2 cellular contexts compared by ENCODE assay signal in the genomic region with DNA sequence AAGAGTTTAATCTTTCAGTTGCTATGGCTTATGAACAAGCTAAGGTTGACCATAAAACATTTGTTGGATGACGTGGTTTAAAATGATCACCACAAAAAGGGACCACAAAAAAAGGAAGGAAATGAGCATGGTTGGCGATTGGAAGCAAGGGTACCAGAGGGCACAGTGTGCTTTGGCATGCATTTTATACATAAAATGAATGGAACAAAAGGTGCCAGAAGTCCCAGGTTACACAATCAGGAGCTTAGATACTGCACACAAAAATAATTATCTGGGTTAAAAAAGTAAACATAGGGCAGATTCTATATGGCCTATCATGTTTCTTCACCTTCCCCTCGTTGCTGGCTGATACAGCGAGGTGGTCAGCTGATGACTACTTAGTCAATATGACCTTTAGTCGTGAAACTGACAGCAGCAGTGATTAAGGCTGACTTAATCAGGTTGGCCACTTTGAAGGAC.
TF ChIP-seq lines count a peak whose summit lies in the region.

No MANE protein-coding gene starts in this region.

TF ChIP-seq in liver, 16 proteins besides CTCF, POLR2A, EP300 and RAD21 (continued from another document):
- TF ChIP-seq, protein P1, sequence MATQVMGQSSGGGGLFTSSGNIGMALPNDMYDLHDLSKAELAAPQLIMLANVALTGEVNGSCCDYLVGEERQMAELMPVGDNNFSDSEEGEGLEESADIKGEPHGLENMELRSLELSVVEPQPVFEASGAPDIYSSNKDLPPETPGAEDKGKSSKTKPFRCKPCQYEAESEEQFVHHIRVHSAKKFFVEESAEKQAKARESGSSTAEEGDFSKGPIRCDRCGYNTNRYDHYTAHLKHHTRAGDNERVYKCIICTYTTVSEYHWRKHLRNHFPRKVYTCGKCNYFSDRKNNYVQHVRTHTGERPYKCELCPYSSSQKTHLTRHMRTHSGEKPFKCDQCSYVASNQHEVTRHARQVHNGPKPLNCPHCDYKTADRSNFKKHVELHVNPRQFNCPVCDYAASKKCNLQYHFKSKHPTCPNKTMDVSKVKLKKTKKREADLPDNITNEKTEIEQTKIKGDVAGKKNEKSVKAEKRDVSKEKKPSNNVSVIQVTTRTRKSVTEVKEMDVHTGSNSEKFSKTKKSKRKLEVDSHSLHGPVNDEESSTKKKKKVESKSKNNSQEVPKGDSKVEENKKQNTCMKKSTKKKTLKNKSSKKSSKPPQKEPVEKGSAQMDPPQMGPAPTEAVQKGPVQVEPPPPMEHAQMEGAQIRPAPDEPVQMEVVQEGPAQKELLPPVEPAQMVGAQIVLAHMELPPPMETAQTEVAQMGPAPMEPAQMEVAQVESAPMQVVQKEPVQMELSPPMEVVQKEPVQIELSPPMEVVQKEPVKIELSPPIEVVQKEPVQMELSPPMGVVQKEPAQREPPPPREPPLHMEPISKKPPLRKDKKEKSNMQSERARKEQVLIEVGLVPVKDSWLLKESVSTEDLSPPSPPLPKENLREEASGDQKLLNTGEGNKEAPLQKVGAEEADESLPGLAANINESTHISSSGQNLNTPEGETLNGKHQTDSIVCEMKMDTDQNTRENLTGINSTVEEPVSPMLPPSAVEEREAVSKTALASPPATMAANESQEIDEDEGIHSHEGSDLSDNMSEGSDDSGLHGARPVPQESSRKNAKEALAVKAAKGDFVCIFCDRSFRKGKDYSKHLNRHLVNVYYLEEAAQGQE (IDR thresholded peaks at IDR 0.05), result no peak
- TF ChIP-seq JUND (IDR thresholded peaks at IDR 0.05) (peak; percentile 58 to 80), FOXA2 (IDR thresholded peaks at IDR 0.05) (peak; percentile 98), SP1 (IDR thresholded peaks at IDR 0.05) (peak; percentile 91), MAX (IDR thresholded peaks at IDR 0.05) (peak; percentile 52), YY1 (IDR thresholded peaks at IDR 0.05) (peak; percentile 75), FOXA1 (IDR thresholded peaks at IDR 0.05) (peak; percentile 95), ATF3 (IDR thresholded peaks at IDR 0.05) (peak; percentile 62), HNF4G (IDR thresholded peaks at IDR 0.05) (peak; percentile 74), EGR1 (IDR thresholded peaks at IDR 0.05; ENCODE audit: low read depth in 2 of 2) (no peak), TAF1 (conservative IDR thresholded peaks at IDR 0.05) (no peak)
- TF ChIP-seq, protein P2, sequence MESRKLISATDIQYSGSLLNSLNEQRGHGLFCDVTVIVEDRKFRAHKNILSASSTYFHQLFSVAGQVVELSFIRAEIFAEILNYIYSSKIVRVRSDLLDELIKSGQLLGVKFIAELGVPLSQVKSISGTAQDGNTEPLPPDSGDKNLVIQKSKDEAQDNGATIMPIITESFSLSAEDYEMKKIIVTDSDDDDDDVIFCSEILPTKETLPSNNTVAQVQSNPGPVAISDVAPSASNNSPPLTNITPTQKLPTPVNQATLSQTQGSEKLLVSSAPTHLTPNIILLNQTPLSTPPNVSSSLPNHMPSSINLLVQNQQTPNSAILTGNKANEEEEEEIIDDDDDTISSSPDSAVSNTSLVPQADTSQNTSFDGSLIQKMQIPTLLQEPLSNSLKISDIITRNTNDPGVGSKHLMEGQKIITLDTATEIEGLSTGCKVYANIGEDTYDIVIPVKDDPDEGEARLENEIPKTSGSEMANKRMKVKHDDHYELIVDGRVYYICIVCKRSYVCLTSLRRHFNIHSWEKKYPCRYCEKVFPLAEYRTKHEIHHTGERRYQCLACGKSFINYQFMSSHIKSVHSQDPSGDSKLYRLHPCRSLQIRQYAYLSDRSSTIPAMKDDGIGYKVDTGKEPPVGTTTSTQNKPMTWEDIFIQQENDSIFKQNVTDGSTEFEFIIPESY (IDR thresholded peaks at IDR 0.05), result peak; percentile 72

TF ChIP-seq in GM23338, 12 proteins besides CTCF, POLR2A, EP300 and RAD21 (continued from another document):
- TF ChIP-seq, protein P3, sequence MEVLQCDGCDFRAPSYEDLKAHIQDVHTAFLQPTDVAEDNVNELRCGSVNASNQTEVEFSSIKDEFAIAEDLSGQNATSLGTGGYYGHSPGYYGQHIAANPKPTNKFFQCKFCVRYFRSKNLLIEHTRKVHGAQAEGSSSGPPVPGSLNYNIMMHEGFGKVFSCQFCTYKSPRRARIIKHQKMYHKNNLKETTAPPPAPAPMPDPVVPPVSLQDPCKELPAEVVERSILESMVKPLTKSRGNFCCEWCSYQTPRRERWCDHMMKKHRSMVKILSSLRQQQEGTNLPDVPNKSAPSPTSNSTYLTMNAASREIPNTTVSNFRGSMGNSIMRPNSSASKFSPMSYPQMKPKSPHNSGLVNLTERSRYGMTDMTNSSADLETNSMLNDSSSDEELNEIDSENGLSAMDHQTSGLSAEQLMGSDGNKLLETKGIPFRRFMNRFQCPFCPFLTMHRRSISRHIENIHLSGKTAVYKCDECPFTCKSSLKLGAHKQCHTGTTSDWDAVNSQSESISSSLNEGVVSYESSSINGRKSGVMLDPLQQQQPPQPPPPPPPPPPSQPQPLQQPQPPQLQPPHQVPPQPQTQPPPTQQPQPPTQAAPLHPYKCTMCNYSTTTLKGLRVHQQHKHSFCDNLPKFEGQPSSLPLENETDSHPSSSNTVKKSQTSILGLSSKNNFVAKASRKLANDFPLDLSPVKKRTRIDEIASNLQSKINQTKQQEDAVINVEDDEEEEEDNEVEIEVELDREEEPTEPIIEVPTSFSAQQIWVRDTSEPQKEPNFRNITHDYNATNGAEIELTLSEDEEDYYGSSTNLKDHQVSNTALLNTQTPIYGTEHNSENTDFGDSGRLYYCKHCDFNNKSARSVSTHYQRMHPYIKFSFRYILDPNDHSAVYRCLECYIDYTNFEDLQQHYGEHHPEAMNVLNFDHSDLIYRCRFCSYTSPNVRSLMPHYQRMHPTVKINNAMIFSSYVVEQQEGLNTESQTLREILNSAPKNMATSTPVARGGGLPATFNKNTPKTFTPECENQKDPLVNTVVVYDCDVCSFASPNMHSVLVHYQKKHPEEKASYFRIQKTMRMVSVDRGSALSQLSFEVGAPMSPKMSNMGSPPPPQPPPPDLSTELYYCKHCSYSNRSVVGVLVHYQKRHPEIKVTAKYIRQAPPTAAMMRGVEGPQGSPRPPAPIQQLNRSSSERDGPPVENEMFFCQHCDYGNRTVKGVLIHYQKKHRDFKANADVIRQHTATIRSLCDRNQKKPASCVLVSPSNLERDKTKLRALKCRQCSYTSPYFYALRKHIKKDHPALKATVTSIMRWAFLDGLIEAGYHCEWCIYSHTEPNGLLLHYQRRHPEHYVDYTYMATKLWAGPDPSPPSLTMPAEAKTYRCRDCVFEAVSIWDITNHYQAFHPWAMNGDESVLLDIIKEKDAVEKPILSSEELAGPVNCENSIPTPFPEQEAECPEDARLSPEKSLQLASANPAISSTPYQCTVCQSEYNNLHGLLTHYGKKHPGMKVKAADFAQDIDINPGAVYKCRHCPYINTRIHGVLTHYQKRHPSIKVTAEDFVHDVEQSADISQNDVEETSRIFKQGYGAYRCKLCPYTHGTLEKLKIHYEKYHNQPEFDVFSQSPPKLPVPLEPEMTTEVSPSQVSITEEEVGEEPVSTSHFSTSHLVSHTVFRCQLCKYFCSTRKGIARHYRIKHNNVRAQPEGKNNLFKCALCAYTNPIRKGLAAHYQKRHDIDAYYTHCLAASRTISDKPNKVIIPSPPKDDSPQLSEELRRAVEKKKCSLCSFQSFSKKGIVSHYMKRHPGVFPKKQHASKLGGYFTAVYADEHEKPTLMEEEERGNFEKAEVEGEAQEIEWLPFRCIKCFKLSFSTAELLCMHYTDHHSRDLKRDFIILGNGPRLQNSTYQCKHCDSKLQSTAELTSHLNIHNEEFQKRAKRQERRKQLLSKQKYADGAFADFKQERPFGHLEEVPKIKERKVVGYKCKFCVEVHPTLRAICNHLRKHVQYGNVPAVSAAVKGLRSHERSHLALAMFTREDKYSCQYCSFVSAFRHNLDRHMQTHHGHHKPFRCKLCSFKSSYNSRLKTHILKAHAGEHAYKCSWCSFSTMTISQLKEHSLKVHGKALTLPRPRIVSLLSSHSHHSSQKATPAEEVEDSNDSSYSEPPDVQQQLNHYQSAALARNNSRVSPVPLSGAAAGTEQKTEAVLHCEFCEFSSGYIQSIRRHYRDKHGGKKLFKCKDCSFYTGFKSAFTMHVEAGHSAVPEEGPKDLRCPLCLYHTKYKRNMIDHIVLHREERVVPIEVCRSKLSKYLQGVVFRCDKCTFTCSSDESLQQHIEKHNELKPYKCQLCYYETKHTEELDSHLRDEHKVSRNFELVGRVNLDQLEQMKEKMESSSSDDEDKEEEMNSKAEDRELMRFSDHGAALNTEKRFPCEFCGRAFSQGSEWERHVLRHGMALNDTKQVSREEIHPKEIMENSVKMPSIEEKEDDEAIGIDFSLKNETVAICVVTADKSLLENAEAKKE (CRISPR knock-in tag; IDR thresholded peaks at IDR 0.05), result no peak
- TF ChIP-seq, protein P1 (IDR thresholded peaks at IDR 0.05; ENCODE audit: unreplicated experiment), result no peak
- TF ChIP-seq EZH2 (IDR thresholded peaks at IDR 0.05; ENCODE audit: low read depth, unreplicated experiment) (no peak), JUNB (IDR thresholded peaks at IDR 0.05; ENCODE audit: unreplicated experiment) (no peak), ZNF331 (CRISPR knock-in tag; IDR thresholded peaks at IDR 0.05; ENCODE audit: low read depth) (no peak), POLR2AphosphoS5 (IDR thresholded peaks at IDR 0.05; ENCODE audit: low read depth) (no peak)
